In the genomic region with DNA sequence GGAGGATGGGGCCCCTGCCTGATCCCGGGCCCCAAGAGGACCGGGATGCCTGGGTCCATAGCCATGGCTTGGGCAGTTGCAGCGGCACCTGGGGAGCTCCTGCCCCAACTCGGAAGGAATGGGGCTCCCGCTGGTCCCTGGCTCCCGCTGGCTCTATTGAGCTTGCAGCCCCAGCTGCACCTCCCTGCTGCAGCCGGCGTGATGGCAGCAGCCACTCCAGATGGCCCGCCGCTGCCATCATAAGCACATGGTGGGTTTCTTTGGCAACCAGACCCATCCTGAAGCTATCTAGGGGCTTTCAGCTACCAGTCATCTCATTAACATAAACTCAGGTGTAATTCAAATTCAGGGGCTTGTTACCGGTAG, we compare ENCODE assay signal across 13 cellular contexts. TPM values are rescaled to one million over a fixed set of nuclear protein-coding genes. Genes with fewer than 3 reads are reported as not detected.
DNase-seq lines count a peak whose midpoint lies in the region; TF ChIP-seq lines count a peak whose summit lies in the region.
"Had no signal": no experiment of that assay in that cellular context is flagged by ENCODE, and none has a peak within 500 bp of the region (broad histone marks: within the 10 kb centered on the region; RNA-seq: fewer than 3 reads in every experiment).

No MANE protein-coding gene starts in this region.

- in situ Hi-C loops in GM13976 (cut with MboI; ENCODE audit: low sequenced_read_pairs, unreplicated experiment): no loop called here

- CTCF ChIA-PET in Calu3 (lab: Charles Lee): interaction anchor here (0.7 to 1.5 kb wide), 2 partner anchors 11 to 348 kb away, joined by 3 to 5 read pairs; partner anchors contain the start of gene DNMBP

- DNase-seq in NCI-H748 (lab: John Stamatoyannopoulos, UW; ENCODE audit: unreplicated experiment): peak; percentile 78
- no peak for DNase-seq in NCI-H748 treated with DMSO at 0.1 percent for 48 hours (lab: John Stamatoyannopoulos, UW)
- DNase-seq in NCI-H1694 (lab: John Stamatoyannopoulos, UW): peak; percentile 61
- DNase-seq in SK-N-DZ (ENCODE audit: low spot score): peak; percentile 55
- no peak for DNase-seq in GM13976 (ENCODE audit: low spot score)
- DNase-seq in superior temporal gyrus (ENCODE audit: extremely low spot score): no peak
- no peak for DNase-seq in Calu3
- no peak for DNase-seq in central memory CD4-positive, alpha-beta T cell
- DNase-seq: activated CD4-positive, alpha-beta T cell treated with anti-CD3 and anti-CD28 coated beads, Interleukin-2, amount 50 U/mL, for 1 hour; activated T-cell treated with anti-CD3 and anti-CD28 coated beads, Interleukin-2, amount 50 U/mL, for 24 hours; adrenal gland; gastrocnemius medialis; T-helper 9 cell had no signal

- TF ChIP-seq CTCF in GM13976 (IDR thresholded peaks at IDR 0.05; ENCODE audit: borderline replicate concordance, control extremely low read depth, extremely low read depth, insufficient read depth, missing control alignments) (no peak), Calu3 (IDR thresholded peaks at IDR 0.05; ENCODE audit: unreplicated experiment) (no peak)

- H3K27ac Mint-ChIP-seq in Calu3 (ENCODE audit: unreplicated experiment): no peak overlapping the region

- no peaks in the 10 kb centered on the region for H3K27me3 Mint-ChIP-seq in Calu3 (ENCODE audit: unreplicated experiment)

- peaks cover 11% of the 10 kb centered on the region for H3K4me1 Mint-ChIP-seq in Calu3 (ENCODE audit: low read depth, unreplicated experiment)

- BruUV-seq in Calu3 (replicated peaks; lab: Mats Ljungman, UMichigan): no TSS peak

- no peaks in the 10 kb centered on the region for H3K9me3 Mint-ChIP-seq in Calu3 (ENCODE audit: low read depth, unreplicated experiment)
- H3K9me3 Mint-ChIP-seq: activated T-cell treated with anti-CD3 and anti-CD28 coated beads, Interleukin-2, amount 50 U/mL, for 24 hours had no signal

- peaks cover 4% of the 10 kb centered on the region for H3K36me3 Mint-ChIP-seq in Calu3 (ENCODE audit: insufficient read depth, unreplicated experiment)

- no peak overlapping the region for H3K4me3 Mint-ChIP-seq in Calu3 (ENCODE audit: low read depth, unreplicated experiment)
- H3K4me3 Mint-ChIP-seq: activated T-cell treated with anti-CD3 and anti-CD28 coated beads, Interleukin-2, amount 50 U/mL, for 24 hours had no signal

- intact Hi-C loops in Calu3 (cut with micrococcal nuclease; ENCODE audit: unreplicated experiment): no loop called here

RNA-seq across cellular contexts. Expression of gene DNMBP, which starts 11.1 kb away (rescaled TPM):
- 1.2 and 2.1 TPM in 2 replicates for polyA plus RNA-seq in SK-N-DZ (2014; cell fraction: cytosol; rRNA removed)
- 0.66 and 1.7 TPM in 2 replicates for polyA plus RNA-seq in SK-N-DZ (2014; cell fraction: nucleus; rRNA removed)
- 17.6 TPM in 2 replicates for total RNA-seq in Calu3 (2022)

Comparison
In these comparisons a context has a peak if more than half of its experiments do, and no peak if none do; other contexts are left out.
1. DNase-seq: peak in NCI-H748 (single experiment), NCI-H1694 (single experiment) and SK-N-DZ (single experiment); none in NCI-H748 treated with DMSO at 0.1 percent for 48 hours (single experiment), GM13976 (single experiment), superior temporal gyrus (single experiment), Calu3 (single experiment) and central memory CD4-positive, alpha-beta T cell (single experiment).